In genomic region chr11:118251858-118252652, GRCh38 we compare ENCODE assay signal across 1 cellular context.
TF ChIP-seq lines count a peak whose summit lies in the region.

TSS of gene MPZL3 (minus strand) at chr11:118252365. CDS start at chr11:118252294, 71 bp downstream.

TF ChIP-seq in HepG2, 621 proteins besides CTCF, POLR2A, EP300 and RAD21 (continued from another document and continues in another):
- TF ChIP-seq, protein P1, sequence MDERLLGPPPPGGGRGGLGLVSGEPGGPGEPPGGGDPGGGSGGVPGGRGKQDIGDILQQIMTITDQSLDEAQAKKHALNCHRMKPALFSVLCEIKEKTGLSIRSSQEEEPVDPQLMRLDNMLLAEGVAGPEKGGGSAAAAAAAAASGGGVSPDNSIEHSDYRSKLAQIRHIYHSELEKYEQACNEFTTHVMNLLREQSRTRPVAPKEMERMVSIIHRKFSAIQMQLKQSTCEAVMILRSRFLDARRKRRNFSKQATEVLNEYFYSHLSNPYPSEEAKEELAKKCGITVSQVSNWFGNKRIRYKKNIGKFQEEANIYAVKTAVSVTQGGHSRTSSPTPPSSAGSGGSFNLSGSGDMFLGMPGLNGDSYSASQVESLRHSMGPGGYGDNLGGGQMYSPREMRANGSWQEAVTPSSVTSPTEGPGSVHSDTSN (CRISPR knock-in tag; IDR thresholded peaks at IDR 0.05) = no peak
- TF ChIP-seq ZNF496 (CRISPR knock-in tag; IDR thresholded peaks at IDR 0.05; ENCODE audit: insufficient replicate concordance) (no peak), ZFYVE20 (CRISPR knock-in tag; IDR thresholded peaks at IDR 0.05; ENCODE audit: borderline replicate concordance, low read depth) (no peak), ELF1 (CRISPR knock-in tag; IDR thresholded peaks at IDR 0.05) (peak; percentile 91), ZFP62 (CRISPR knock-in tag; IDR thresholded peaks at IDR 0.05) (no peak), ZNF562 (CRISPR knock-in tag; IDR thresholded peaks at IDR 0.05; ENCODE audit: borderline replicate concordance) (no peak), FOXO1 (CRISPR knock-in tag; IDR thresholded peaks at IDR 0.05) (peak; percentile 67), TAF1 (CRISPR knock-in tag; IDR thresholded peaks at IDR 0.05) (peak; percentile 71), RFXAP (CRISPR knock-in tag; IDR thresholded peaks at IDR 0.05; ENCODE audit: borderline replicate concordance) (no peak), ASH2L (IDR thresholded peaks at IDR 0.05; ENCODE audit: insufficient read length, low read depth, low read length) (peak; percentile 99), ZNF331 (CRISPR knock-in tag; IDR thresholded peaks at IDR 0.05) (no peak; the same call in 1 of the 2 replicates), ZNF225 (CRISPR knock-in tag; IDR thresholded peaks at IDR 0.05) (no peak; the same call in 1 of the 2 replicates), PPARG (CRISPR knock-in tag; conservative IDR thresholded peaks at IDR 0.05) (0 out of 2 replicates have a peak, but pooled peaks have one; percentile 16), ZNF333 (CRISPR knock-in tag; IDR thresholded peaks at IDR 0.05; ENCODE audit: borderline replicate concordance) (no peak), ZNF317 (CRISPR knock-in tag; IDR thresholded peaks at IDR 0.05) (peak; percentile 46; the same call in 1 of the 2 replicates), SIN3B (IDR thresholded peaks at IDR 0.05; ENCODE audit: low read length) (no peak), RNF219 (CRISPR knock-in tag; IDR thresholded peaks at IDR 0.05) (no peak), ZNF44 (CRISPR knock-in tag; IDR thresholded peaks at IDR 0.05) (peak; percentile 63; the same call in 1 of the 2 replicates), RCOR2 (CRISPR knock-in tag; IDR thresholded peaks at IDR 0.05) (no peak), ZMYM4 (CRISPR knock-in tag; IDR thresholded peaks at IDR 0.05) (peak; percentile 91), KDM4B (CRISPR knock-in tag; IDR thresholded peaks at IDR 0.05) (no peak), NR3C1 (CRISPR knock-in tag; IDR thresholded peaks at IDR 0.05) (no peak), ZNF3 (CRISPR knock-in tag; IDR thresholded peaks at IDR 0.05) (no peak), JARID2 (CRISPR knock-in tag; IDR thresholded peaks at IDR 0.05; ENCODE audit: insufficient replicate concordance) (no peak), ARNT2 (CRISPR knock-in tag; IDR thresholded peaks at IDR 0.05; ENCODE audit: low read depth) (no peak), ZNF274 (CRISPR knock-in tag; IDR thresholded peaks at IDR 0.05) (no peak), HOXA5 (CRISPR knock-in tag; IDR thresholded peaks at IDR 0.05) (no peak), ZNF207 (IDR thresholded peaks at IDR 0.05; ENCODE audit: borderline replicate concordance) (no peak), KMT2B (CRISPR knock-in tag; IDR thresholded peaks at IDR 0.05) (peak; percentile 95), KAT8 (CRISPR knock-in tag; IDR thresholded peaks at IDR 0.05) (peak; percentile 97), E2F2 (CRISPR knock-in tag; IDR thresholded peaks at IDR 0.05; ENCODE audit: borderline replicate concordance) (no peak), CBX2 (IDR thresholded peaks at IDR 0.05; ENCODE audit: low read depth, low read length) (no peak), CBX2 (CRISPR knock-in tag; IDR thresholded peaks at IDR 0.05; ENCODE audit: low read depth) (no peak)
- TF ChIP-seq, protein P2, sequence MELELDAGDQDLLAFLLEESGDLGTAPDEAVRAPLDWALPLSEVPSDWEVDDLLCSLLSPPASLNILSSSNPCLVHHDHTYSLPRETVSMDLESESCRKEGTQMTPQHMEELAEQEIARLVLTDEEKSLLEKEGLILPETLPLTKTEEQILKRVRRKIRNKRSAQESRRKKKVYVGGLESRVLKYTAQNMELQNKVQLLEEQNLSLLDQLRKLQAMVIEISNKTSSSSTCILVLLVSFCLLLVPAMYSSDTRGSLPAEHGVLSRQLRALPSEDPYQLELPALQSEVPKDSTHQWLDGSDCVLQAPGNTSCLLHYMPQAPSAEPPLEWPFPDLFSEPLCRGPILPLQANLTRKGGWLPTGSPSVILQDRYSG (CRISPR knock-in tag; IDR thresholded peaks at IDR 0.05) = no peak
- TF ChIP-seq, protein P3, sequence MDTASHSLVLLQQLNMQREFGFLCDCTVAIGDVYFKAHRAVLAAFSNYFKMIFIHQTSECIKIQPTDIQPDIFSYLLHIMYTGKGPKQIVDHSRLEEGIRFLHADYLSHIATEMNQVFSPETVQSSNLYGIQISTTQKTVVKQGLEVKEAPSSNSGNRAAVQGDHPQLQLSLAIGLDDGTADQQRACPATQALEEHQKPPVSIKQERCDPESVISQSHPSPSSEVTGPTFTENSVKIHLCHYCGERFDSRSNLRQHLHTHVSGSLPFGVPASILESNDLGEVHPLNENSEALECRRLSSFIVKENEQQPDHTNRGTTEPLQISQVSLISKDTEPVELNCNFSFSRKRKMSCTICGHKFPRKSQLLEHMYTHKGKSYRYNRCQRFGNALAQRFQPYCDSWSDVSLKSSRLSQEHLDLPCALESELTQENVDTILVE (CRISPR knock-in tag; IDR thresholded peaks at IDR 0.05) = 0 out of 2 replicates have a peak, but pooled peaks have one; percentile 27
- TF ChIP-seq, protein P4, sequence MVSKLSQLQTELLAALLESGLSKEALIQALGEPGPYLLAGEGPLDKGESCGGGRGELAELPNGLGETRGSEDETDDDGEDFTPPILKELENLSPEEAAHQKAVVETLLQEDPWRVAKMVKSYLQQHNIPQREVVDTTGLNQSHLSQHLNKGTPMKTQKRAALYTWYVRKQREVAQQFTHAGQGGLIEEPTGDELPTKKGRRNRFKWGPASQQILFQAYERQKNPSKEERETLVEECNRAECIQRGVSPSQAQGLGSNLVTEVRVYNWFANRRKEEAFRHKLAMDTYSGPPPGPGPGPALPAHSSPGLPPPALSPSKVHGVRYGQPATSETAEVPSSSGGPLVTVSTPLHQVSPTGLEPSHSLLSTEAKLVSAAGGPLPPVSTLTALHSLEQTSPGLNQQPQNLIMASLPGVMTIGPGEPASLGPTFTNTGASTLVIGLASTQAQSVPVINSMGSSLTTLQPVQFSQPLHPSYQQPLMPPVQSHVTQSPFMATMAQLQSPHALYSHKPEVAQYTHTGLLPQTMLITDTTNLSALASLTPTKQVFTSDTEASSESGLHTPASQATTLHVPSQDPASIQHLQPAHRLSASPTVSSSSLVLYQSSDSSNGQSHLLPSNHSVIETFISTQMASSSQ (IDR thresholded peaks at IDR 0.05; ENCODE audit: low read depth) = no peak
- TF ChIP-seq, protein P4 (CRISPR knock-in tag; IDR thresholded peaks at IDR 0.05; ENCODE audit: borderline replicate concordance) = peak; percentile 35; the same call in 1 of the 2 replicates
- TF ChIP-seq, protein P5, sequence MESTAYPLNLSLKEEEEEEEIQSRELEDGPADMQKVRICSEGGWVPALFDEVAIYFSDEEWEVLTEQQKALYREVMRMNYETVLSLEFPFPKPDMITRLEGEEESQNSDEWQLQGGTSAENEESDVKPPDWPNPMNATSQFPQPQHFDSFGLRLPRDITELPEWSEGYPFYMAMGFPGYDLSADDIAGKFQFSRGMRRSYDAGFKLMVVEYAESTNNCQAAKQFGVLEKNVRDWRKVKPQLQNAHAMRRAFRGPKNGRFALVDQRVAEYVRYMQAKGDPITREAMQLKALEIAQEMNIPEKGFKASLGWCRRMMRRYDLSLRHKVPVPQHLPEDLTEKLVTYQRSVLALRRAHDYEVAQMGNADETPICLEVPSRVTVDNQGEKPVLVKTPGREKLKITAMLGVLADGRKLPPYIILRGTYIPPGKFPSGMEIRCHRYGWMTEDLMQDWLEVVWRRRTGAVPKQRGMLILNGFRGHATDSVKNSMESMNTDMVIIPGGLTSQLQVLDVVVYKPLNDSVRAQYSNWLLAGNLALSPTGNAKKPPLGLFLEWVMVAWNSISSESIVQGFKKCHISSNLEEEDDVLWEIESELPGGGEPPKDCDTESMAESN (CRISPR knock-in tag; conservative IDR thresholded peaks at IDR 0.05) = peak; percentile 88
- TF ChIP-seq, protein P6, sequence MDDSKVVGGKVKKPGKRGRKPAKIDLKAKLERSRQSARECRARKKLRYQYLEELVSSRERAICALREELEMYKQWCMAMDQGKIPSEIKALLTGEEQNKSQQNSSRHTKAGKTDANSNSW (CRISPR knock-in tag; IDR thresholded peaks at IDR 0.05; ENCODE audit: borderline replicate concordance) = no peak; the same call in 1 of the 2 replicates
- TF ChIP-seq, protein P7, sequence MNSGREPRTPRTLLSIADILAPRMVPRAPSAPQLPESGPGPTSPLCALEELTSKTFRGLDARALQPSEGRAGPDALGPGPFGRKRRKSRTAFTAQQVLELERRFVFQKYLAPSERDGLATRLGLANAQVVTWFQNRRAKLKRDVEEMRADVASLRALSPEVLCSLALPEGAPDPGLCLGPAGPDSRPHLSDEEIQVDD (CRISPR knock-in tag; IDR thresholded peaks at IDR 0.05; ENCODE audit: borderline replicate concordance) = 0 out of 2 replicates have a peak, but pooled peaks have one; percentile 25
- TF ChIP-seq, protein P8, sequence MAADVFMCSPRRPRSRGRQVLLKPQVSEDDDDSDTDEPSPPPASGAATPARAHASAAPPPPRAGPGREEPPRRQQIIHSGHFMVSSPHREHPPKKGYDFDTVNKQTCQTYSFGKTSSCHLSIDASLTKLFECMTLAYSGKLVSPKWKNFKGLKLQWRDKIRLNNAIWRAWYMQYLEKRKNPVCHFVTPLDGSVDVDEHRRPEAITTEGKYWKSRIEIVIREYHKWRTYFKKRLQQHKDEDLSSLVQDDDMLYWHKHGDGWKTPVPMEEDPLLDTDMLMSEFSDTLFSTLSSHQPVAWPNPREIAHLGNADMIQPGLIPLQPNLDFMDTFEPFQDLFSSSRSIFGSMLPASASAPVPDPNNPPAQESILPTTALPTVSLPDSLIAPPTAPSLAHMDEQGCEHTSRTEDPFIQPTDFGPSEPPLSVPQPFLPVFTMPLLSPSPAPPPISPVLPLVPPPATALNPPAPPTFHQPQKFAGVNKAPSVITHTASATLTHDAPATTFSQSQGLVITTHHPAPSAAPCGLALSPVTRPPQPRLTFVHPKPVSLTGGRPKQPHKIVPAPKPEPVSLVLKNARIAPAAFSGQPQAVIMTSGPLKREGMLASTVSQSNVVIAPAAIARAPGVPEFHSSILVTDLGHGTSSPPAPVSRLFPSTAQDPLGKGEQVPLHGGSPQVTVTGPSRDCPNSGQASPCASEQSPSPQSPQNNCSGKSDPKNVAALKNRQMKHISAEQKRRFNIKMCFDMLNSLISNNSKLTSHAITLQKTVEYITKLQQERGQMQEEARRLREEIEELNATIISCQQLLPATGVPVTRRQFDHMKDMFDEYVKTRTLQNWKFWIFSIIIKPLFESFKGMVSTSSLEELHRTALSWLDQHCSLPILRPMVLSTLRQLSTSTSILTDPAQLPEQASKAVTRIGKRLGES (CRISPR knock-in tag; IDR thresholded peaks at IDR 0.05; ENCODE audit: borderline replicate concordance) = no peak
- TF ChIP-seq, protein P9, sequence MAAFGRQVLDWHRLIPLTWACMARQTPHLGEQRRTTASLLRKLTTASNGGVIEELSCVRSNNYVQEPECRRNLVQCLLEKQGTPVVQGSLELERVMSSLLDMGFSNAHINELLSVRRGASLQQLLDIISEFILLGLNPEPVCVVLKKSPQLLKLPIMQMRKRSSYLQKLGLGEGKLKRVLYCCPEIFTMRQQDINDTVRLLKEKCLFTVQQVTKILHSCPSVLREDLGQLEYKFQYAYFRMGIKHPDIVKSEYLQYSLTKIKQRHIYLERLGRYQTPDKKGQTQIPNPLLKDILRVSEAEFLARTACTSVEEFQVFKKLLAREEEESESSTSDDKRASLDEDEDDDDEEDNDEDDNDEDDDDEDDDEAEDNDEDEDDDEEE (CRISPR knock-in tag; IDR thresholded peaks at IDR 0.05) = no peak
